ENCODE assay signal across 1 cellular context in genomic region chr1:226659136-226659535, GRCh38.
TF ChIP-seq lines count a peak whose summit lies in the region.

No MANE protein-coding gene starts in this region.

TF ChIP-seq in H1, 55 proteins besides CTCF, POLR2A, EP300 and RAD21:
- TF ChIP-seq TCF12 (IDR thresholded peaks at IDR 0.05; ENCODE audit: low read depth, low read length) (no peak), EGR1 (IDR thresholded peaks at IDR 0.05; ENCODE audit: borderline replicate concordance, low read depth, low read length) (no peak), SIN3A (conservative IDR thresholded peaks at IDR 0.05 in 1 of 2, IDR thresholded peaks at IDR 0.05 in 1 of 2; ENCODE audit: low read depth in 1 of 2, low read length in 2 of 2) (no peak), SP4 (IDR thresholded peaks at IDR 0.05; ENCODE audit: low read length) (no peak), ASH2L (IDR thresholded peaks at IDR 0.05; ENCODE audit: low read length) (no peak), SAP30 (IDR thresholded peaks at IDR 0.05; ENCODE audit: insufficient read depth, insufficient replicate concordance, low read length) (no peak), HDAC2 (IDR thresholded peaks at IDR 0.05; ENCODE audit: borderline replicate concordance in 1 of 2, low read depth in 2 of 2, low read length in 2 of 2) (no peak), ZNF274 (IDR thresholded peaks at IDR 0.05; ENCODE audit: borderline replicate concordance, extremely low read depth, low read length) (no peak), RXRA (IDR thresholded peaks at IDR 0.05; ENCODE audit: insufficient read depth, low read depth, low read length) (no peak), SP2 (IDR thresholded peaks at IDR 0.05; ENCODE audit: low read length) (no peak), BRCA1 (IDR thresholded peaks at IDR 0.05; ENCODE audit: low read depth, low read length) (no peak), CTBP2 (IDR thresholded peaks at IDR 0.05; ENCODE audit: borderline replicate concordance, insufficient read depth, insufficient read length, low read length) (no peak), POLR2AphosphoS5 (IDR thresholded peaks at IDR 0.05; ENCODE audit: low read depth, low read length) (no peak), BCL11A (IDR thresholded peaks at IDR 0.05; ENCODE audit: low read depth in 2 of 2, low read length in 2 of 2) (no peak), JUN (IDR thresholded peaks at IDR 0.05; ENCODE audit: low read depth, low read length) (no peak), NANOG (IDR thresholded peaks at IDR 0.05; ENCODE audit: insufficient read depth, low read depth, low read length, poor library complexity, severe bottlenecking) (no peak), KDM5A (IDR thresholded peaks at IDR 0.05; ENCODE audit: low read length) (no peak), NRF1 (IDR thresholded peaks at IDR 0.05; ENCODE audit: low read depth, low read length) (no peak)
- TF ChIP-seq, protein P1, sequence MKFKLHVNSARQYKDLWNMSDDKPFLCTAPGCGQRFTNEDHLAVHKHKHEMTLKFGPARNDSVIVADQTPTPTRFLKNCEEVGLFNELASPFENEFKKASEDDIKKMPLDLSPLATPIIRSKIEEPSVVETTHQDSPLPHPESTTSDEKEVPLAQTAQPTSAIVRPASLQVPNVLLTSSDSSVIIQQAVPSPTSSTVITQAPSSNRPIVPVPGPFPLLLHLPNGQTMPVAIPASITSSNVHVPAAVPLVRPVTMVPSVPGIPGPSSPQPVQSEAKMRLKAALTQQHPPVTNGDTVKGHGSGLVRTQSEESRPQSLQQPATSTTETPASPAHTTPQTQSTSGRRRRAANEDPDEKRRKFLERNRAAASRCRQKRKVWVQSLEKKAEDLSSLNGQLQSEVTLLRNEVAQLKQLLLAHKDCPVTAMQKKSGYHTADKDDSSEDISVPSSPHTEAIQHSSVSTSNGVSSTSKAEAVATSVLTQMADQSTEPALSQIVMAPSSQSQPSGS (IDR thresholded peaks at IDR 0.05; ENCODE audit: low read length), result no peak
- TF ChIP-seq, protein P2, sequence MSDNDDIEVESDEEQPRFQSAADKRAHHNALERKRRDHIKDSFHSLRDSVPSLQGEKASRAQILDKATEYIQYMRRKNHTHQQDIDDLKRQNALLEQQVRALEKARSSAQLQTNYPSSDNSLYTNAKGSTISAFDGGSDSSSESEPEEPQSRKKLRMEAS (IDR thresholded peaks at IDR 0.05), result no peak
